In the genomic region with DNA sequence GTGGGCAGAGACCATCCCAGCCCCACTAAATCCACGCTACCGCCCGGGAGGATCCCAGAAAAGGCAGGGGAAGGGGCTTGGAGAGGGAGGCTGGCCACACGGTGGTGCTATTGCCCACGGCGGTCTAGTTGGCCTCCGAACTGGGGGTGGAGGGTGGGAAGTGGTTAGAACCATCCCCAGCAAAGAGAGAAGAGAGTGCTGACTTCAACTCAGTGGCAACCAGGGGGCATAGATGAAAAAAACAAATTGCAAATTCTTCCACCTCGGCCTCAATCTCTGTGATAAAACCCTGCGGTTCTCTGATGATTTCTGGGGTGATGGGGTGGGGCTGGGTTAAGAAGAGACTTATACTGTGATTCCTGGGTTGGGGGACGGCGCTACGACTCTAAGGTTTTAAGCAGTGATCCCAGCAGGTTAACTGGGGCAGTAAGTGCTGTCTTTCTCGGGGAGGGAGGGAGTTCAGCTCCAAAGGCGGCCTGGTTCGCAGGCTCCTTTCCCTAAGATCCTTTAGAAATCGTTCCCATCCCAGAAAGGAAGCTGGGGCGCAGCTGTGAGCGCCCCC, we compare ENCODE assay signal across 8 cellular contexts.
DNase-seq lines count a peak whose midpoint lies in the region; ATAC-seq lines count a peak whose summit lies in the region.

No MANE protein-coding gene starts in this region.

- H3K27ac Mint-ChIP-seq in activated CD4-positive, alpha-beta T cell treated with anti-CD3 and anti-CD28 coated beads, Interleukin-2, amount 10 ng/mL, durations not matched to agents 24 days and 14 days, result peak overlapping the region; percentile 86

- no peaks in the 10 kb centered on the region for H3K36me3 Mint-ChIP-seq in activated CD4-positive, alpha-beta T cell treated with anti-CD3 and anti-CD28 coated beads, Interleukin-2, amount 10 ng/mL, durations not matched to agents 24 days and 14 days (ENCODE audit: low read depth)

- no peaks in the 10 kb centered on the region for H3K9me3 Mint-ChIP-seq in activated CD4-positive, alpha-beta T cell treated with anti-CD3 and anti-CD28 coated beads, Interleukin-2, amount 10 ng/mL, durations not matched to agents 24 days and 14 days

- intact Hi-C loops in activated CD4-positive, alpha-beta T cell treated with anti-CD3 and anti-CD28 coated beads, Interleukin-2, amount 10 ng/mL, durations not matched to agents 24 days and 14 days (cut with micrococcal nuclease), result loop anchor here (1.0 to 10.0 kb wide), 8 partner anchors 55 to 1024 kb away; partner anchors contain the start of gene ZEB1

- H3K27ac ChIP-seq in cingulate gyrus (ENCODE audit: low read depth, low read length), result peak overlapping the region; percentile 97

- ATAC-seq in HG02870 (IDR thresholded peaks at IDR 0.05; ENCODE audit: unreplicated experiment), result peak; percentile 52
- no peak for ATAC-seq in GM18861 (IDR thresholded peaks at IDR 0.05; ENCODE audit: unreplicated experiment)

- peak; percentile 93 for DNase-seq in ELR (ENCODE audit: low read depth)
- peak; percentile 33 for DNase-seq in NCI-H510A treated with DMSO at 0.1 percent for 48 hours (lab: John Stamatoyannopoulos, UW)
- peak; percentile 94 for DNase-seq in activated CD4-positive, alpha-beta T cell treated with anti-CD3 and anti-CD28 coated beads, Interleukin-2, amount 10 ng/mL, durations not matched to agents 24 days and 14 days
- DNase-seq in kidney glomerular epithelial cell (lab: John Stamatoyannopoulos, UW), result peak; percentile 73
- DNase-seq in stimulated activated CD4-positive, alpha-beta T cell treated with anti-CD3 and anti-CD28 coated beads, Interleukin-15, amount 100 ng/mL, for 1 hour (ENCODE audit: low read depth in 1 of 2, low spot score in 1 of 2), result peak; percentile 67 to 77

- peak overlapping the region; percentile 84 for H3K4me3 Mint-ChIP-seq in activated CD4-positive, alpha-beta T cell treated with anti-CD3 and anti-CD28 coated beads, Interleukin-2, amount 10 ng/mL, durations not matched to agents 24 days and 14 days

- H3K4me1 Mint-ChIP-seq in activated CD4-positive, alpha-beta T cell treated with anti-CD3 and anti-CD28 coated beads, Interleukin-2, amount 10 ng/mL, durations not matched to agents 24 days and 14 days, result peaks cover 30% of the 10 kb centered on the region

- peaks cover 2% of the 10 kb centered on the region for H3K27me3 Mint-ChIP-seq in activated CD4-positive, alpha-beta T cell treated with anti-CD3 and anti-CD28 coated beads, Interleukin-2, amount 10 ng/mL, durations not matched to agents 24 days and 14 days

Comparison
In these comparisons a context has a peak if more than half of its experiments do, and no peak if none do; other contexts are left out.
1. DNase-seq: peak in every context shown above with its lines; median percentile 94 in activated CD4-positive, alpha-beta T cell treated with anti-CD3 and anti-CD28 coated beads, Interleukin-2, amount 10 ng/mL, durations not matched to agents 24 days and 14 days; 93 in ELR; 73 in kidney glomerular epithelial cell; 72 in stimulated activated CD4-positive, alpha-beta T cell treated with anti-CD3 and anti-CD28 coated beads, Interleukin-15, amount 100 ng/mL, for 1 hour; 33 in NCI-H510A treated with DMSO at 0.1 percent for 48 hours.